1 cellular context compared by ENCODE assay signal in genomic region chr20:53581444-53582311, GRCh38.
A peak's percentile ranks its signal among the peaks of the same experiment; 100 is the strongest.
TF ChIP-seq lines count a peak whose summit lies in the region.

No MANE protein-coding gene starts in this region.

TF ChIP-seq in HepG2, 621 proteins besides CTCF, POLR2A, EP300 and RAD21 (continued from another document and continues in another):
- TF ChIP-seq JARID2 (CRISPR knock-in tag; IDR thresholded peaks at IDR 0.05; ENCODE audit: insufficient replicate concordance) (no peak), RELA (CRISPR knock-in tag; IDR thresholded peaks at IDR 0.05) (no peak), ZNF605 (CRISPR knock-in tag; IDR thresholded peaks at IDR 0.05) (no peak), ZNF687 (CRISPR knock-in tag; IDR thresholded peaks at IDR 0.05) (peak; percentile 66), ZNF800 (CRISPR knock-in tag; IDR thresholded peaks at IDR 0.05) (no peak), NCOR1 (IDR thresholded peaks at IDR 0.05; ENCODE audit: borderline replicate concordance, low read length) (no peak), ZHX1 (CRISPR knock-in tag; IDR thresholded peaks at IDR 0.05; ENCODE audit: low read depth) (no peak), AHR (CRISPR knock-in tag; IDR thresholded peaks at IDR 0.05) (no peak), ZNF441 (CRISPR knock-in tag; IDR thresholded peaks at IDR 0.05; ENCODE audit: borderline replicate concordance) (no peak), ZNF572 (CRISPR knock-in tag; IDR thresholded peaks at IDR 0.05) (0 out of 2 replicates have a peak, but pooled peaks have one; percentile 9), ZNF501 (CRISPR knock-in tag; IDR thresholded peaks at IDR 0.05) (peak; percentile 47), RBM39 (IDR thresholded peaks at IDR 0.05; ENCODE audit: low read depth, low read length, poor library complexity, severe bottlenecking) (peak; percentile 57), GZF1 (CRISPR knock-in tag; IDR thresholded peaks at IDR 0.05) (no peak), KDM5B (CRISPR knock-in tag; IDR thresholded peaks at IDR 0.05; ENCODE audit: borderline replicate concordance) (peak; percentile 61; the same call in 1 of the 2 replicates), ZNF788 (CRISPR knock-in tag; IDR thresholded peaks at IDR 0.05; ENCODE audit: borderline replicate concordance) (peak; percentile 67; the same call in 1 of the 2 replicates), PCBP1 (IDR thresholded peaks at IDR 0.05; ENCODE audit: borderline replicate concordance, low read depth, low read length) (no peak), ZBTB38 (CRISPR knock-in tag; IDR thresholded peaks at IDR 0.05) (peak; percentile 83), ZBTB33 (CRISPR knock-in tag; IDR thresholded peaks at IDR 0.05) (peak; percentile 82; the same call in 1 of the 2 replicates), RBFOX2 (IDR thresholded peaks at IDR 0.05; ENCODE audit: low read depth, low read length) (peak; percentile 56; the same call in 1 of the 2 replicates), NR3C1 (CRISPR knock-in tag; IDR thresholded peaks at IDR 0.05) (no peak), ARID4A (CRISPR knock-in tag; IDR thresholded peaks at IDR 0.05; ENCODE audit: borderline replicate concordance) (0 out of 2 replicates have a peak, but pooled peaks have one; percentile 11), ZNF160 (CRISPR knock-in tag; IDR thresholded peaks at IDR 0.05) (no peak), ATRX (CRISPR knock-in tag; IDR thresholded peaks at IDR 0.05; ENCODE audit: borderline replicate concordance) (no peak), RFX3 (CRISPR knock-in tag; IDR thresholded peaks at IDR 0.05) (no peak), TEF (CRISPR knock-in tag; IDR thresholded peaks at IDR 0.05) (no peak), ZMYM3 (CRISPR knock-in tag; IDR thresholded peaks at IDR 0.05) (no peak), ZNF10 (CRISPR knock-in tag; IDR thresholded peaks at IDR 0.05; ENCODE audit: borderline replicate concordance, low read depth) (no peak), MBD4 (IDR thresholded peaks at IDR 0.05; ENCODE audit: borderline replicate concordance, low read length) (0 out of 2 replicates have a peak, but pooled peaks have one; percentile 39), IRX3 (CRISPR knock-in tag; IDR thresholded peaks at IDR 0.05; ENCODE audit: borderline replicate concordance, low read depth) (no peak), ZSCAN20 (CRISPR knock-in tag; IDR thresholded peaks at IDR 0.05; ENCODE audit: borderline replicate concordance) (no peak), SUZ12 (IDR thresholded peaks at IDR 0.05; ENCODE audit: low read depth, low read length) (no peak), NCOA1 (CRISPR knock-in tag; IDR thresholded peaks at IDR 0.05) (no peak), CHD2 (IDR thresholded peaks at IDR 0.05; ENCODE audit: low read depth, low read length) (no peak), ZSCAN31 (CRISPR knock-in tag; IDR thresholded peaks at IDR 0.05; ENCODE audit: low read depth) (0 out of 2 replicates have a peak, but pooled peaks have one; percentile 29), EED (CRISPR knock-in tag; IDR thresholded peaks at IDR 0.05) (no peak)
- TF ChIP-seq, protein P1, sequence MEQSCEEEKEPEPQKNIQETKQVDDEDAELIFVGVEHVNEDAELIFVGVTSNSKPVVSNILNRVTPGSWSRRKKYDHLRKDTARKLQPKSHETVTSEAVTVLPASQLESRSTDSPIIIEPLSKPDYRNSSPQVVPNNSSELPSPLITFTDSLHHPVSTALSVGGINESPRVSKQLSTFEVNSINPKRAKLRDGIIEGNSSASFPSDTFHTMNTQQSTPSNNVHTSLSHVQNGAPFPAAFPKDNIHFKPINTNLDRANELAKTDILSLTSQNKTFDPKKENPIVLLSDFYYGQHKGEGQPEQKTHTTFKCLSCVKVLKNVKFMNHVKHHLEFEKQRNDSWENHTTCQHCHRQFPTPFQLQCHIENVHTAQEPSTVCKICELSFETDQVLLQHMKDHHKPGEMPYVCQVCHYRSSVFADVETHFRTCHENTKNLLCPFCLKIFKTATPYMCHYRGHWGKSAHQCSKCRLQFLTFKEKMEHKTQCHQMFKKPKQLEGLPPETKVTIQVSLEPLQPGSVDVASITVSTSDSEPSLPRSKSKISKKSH (CRISPR knock-in tag; IDR thresholded peaks at IDR 0.05; ENCODE audit: borderline replicate concordance): no peak
- TF ChIP-seq, protein P2, sequence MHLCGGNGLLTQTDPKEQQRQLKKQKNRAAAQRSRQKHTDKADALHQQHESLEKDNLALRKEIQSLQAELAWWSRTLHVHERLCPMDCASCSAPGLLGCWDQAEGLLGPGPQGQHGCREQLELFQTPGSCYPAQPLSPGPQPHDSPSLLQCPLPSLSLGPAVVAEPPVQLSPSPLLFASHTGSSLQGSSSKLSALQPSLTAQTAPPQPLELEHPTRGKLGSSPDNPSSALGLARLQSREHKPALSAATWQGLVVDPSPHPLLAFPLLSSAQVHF (CRISPR knock-in tag; IDR thresholded peaks at IDR 0.05): no peak
- TF ChIP-seq, protein P3, sequence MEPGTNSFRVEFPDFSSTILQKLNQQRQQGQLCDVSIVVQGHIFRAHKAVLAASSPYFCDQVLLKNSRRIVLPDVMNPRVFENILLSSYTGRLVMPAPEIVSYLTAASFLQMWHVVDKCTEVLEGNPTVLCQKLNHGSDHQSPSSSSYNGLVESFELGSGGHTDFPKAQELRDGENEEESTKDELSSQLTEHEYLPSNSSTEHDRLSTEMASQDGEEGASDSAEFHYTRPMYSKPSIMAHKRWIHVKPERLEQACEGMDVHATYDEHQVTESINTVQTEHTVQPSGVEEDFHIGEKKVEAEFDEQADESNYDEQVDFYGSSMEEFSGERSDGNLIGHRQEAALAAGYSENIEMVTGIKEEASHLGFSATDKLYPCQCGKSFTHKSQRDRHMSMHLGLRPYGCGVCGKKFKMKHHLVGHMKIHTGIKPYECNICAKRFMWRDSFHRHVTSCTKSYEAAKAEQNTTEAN (CRISPR knock-in tag; conservative IDR thresholded peaks at IDR 0.05): no peak
- TF ChIP-seq, protein P4, sequence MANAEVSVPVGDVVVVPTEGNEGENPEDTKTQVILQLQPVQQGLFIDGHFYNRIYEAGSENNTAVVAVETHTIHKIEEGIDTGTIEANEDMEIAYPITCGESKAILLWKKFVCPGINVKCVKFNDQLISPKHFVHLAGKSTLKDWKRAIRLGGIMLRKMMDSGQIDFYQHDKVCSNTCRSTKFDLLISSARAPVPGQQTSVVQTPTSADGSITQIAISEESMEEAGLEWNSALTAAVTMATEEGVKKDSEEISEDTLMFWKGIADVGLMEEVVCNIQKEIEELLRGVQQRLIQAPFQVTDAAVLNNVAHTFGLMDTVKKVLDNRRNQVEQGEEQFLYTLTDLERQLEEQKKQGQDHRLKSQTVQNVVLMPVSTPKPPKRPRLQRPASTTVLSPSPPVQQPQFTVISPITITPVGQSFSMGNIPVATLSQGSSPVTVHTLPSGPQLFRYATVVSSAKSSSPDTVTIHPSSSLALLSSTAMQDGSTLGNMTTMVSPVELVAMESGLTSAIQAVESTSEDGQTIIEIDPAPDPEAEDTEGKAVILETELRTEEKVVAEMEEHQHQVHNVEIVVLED (CRISPR knock-in tag; IDR thresholded peaks at IDR 0.05; ENCODE audit: borderline replicate concordance): no peak
